23 cellular contexts compared by ENCODE assay signal in the genomic region with DNA sequence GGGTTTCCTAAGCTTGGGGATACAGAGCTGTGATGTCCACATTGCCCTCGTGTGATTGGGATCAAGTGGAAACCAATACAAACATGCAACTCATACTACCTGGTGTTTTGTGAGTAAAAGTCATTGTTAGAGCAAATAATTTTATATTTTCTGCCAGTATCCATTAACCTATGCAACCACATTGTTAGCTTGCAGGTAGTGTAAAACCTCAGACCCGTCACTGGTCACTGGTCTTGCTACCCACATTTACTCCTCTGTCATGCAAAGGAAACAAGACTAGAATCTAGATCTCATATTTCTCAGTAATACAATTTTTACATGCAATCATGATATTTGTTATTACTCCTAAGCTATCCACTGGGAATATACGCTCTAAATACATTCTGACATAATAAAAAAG.
"Had no signal": no experiment of that assay in that cellular context is flagged by ENCODE, and none has a peak within 500 bp of the region (broad histone marks: within the 10 kb centered on the region; RNA-seq: fewer than 3 reads in every experiment).

No MANE protein-coding gene starts in this region.

- H3K9me3 ChIP-seq: SK-N-SH had no signal

- DNase-seq: Kasumi-1, MM.1S, NCI-H1092 treated with DMSO at 0.1 percent for 48 hours, NCI-H1436, NCI-H187, NCI-H2029, NCI-H2081 treated with DMSO at 0.1 percent for 48 hours, NCI-H2171, NCI-H226, NCI-H446, NCI-H510A, NCI-H524 treated with DMSO at 0.1 percent for 48 hours, NCI-H69, NCI-H774, PC-3, SHP77, SK-N-SH, T-helper 1 cell had no signal

- ATAC-seq: K562, Panc1, PC-3 had no signal

- H3K27ac ChIP-seq: HL-60, KMS-11, RWPE1 had no signal

- H3K4me3 ChIP-seq: K562 had no signal

- H3K9ac ChIP-seq: KMS-11, SK-N-SH had no signal

- H3K4me2 ChIP-seq: KMS-11, SK-N-SH had no signal
